Comparison of ENCODE assay signal across 13 cellular contexts in genomic region chr12:106127289-106128126, GRCh38. TPM values are rescaled to one million over a fixed set of nuclear protein-coding genes. Genes with fewer than 3 reads are reported as not detected.
DNase-seq lines count a peak whose midpoint lies in the region; ATAC-seq and TF ChIP-seq lines count a peak whose summit lies in the region.
"Had no signal": no experiment of that assay in that cellular context is flagged by ENCODE, and none has a peak within 500 bp of the region (broad histone marks: within the 10 kb centered on the region; RNA-seq: fewer than 3 reads in every experiment).

No MANE protein-coding gene starts in this region.

- no peak overlapping the region for H4K5ac ChIP-seq in mesendoderm (ENCODE audit: low read length)

- H3K4me1 ChIP-seq in breast epithelium, result no peaks in the 10 kb centered on the region
- H3K4me1 ChIP-seq in mammary epithelial cell (ENCODE audit: insufficient read depth, low read length), result peaks cover 17% of the 10 kb centered on the region
- H3K4me1 ChIP-seq in mesendoderm (ENCODE audit: control insufficient read depth, low read depth, low read length), result peaks cover 30% of the 10 kb centered on the region
- H3K4me1 ChIP-seq in upper lobe of left lung, result peaks cover 0 to 7% (median 4%) of the 10 kb centered on the region in 4 donors

- H3K9me3 ChIP-seq in breast epithelium (no peaks in the 10 kb centered on the region), mammary epithelial cell (replicated peaks; ENCODE audit: insufficient read depth, low read length) (no peaks in the 10 kb centered on the region), upper lobe of left lung (no peaks in the 10 kb centered on the region)
- H3K9me3 ChIP-seq: thyroid gland had no signal

- H3K9ac ChIP-seq in mammary epithelial cell (ENCODE audit: insufficient read depth, low read length), result no peak overlapping the region
- H3K9ac ChIP-seq in mesendoderm (ENCODE audit: low read length), result peak overlapping the region; percentile 10

- CTCF ChIA-PET in mammary epithelial cell (lab: Charles Lee; ENCODE audit: low non-redundant PET), result interaction anchor here (0.6 kb wide), 1 partner anchor 441 kb away, joined by 8 read pairs; no protein-coding TSS in a partner anchor

- no peaks in the 10 kb centered on the region for H4K20me1 ChIP-seq in mammary epithelial cell (ENCODE audit: insufficient read depth, low read length)

- BruUV-seq in mammary epithelial cell (replicated peaks; lab: Mats Ljungman, UMichigan), result no TSS peak

- H3K79me2 ChIP-seq in mammary epithelial cell (ENCODE audit: insufficient read depth, low read length) (peaks cover 88% of the 10 kb centered on the region), mesendoderm (ENCODE audit: control insufficient read depth, insufficient read depth, low read length) (peaks cover 79% of the 10 kb centered on the region)

- in situ Hi-C loops in mammary epithelial cell (cut with MboI; ENCODE audit: low sequenced_read_pairs in 2 of 2), result no loop called here

- H3K27ac ChIP-seq in breast epithelium (peak overlapping the region; percentile 17 to 73), mammary epithelial cell (ENCODE audit: insufficient read depth, low read depth, low read length) (no peak overlapping the region), mesendoderm (ENCODE audit: low read depth, low read length) (no peak overlapping the region), upper lobe of left lung (peak overlapping the region; percentile 28 to 65 (median 30))
- H3K27ac ChIP-seq: cardiac muscle cell had no signal

- peak overlapping the region; percentile 39 for H3K56ac ChIP-seq in mesendoderm (ENCODE audit: low read length)

- peak overlapping the region; percentile 2 for H2BK5ac ChIP-seq in mesendoderm (ENCODE audit: low read length)

- over 99% methylated on average over 11 of the region's 11 CpGs for WGBS in mammary epithelial cell (ENCODE audit: low coverage, missing lambda C conversion rate)
- WGBS in mesendoderm (ENCODE audit: extremely low coverage, insufficient coverage, low lambda C conversion rate), result no CpG with 5 or more reads among the region's 11 CpGs
- 75 to 84% methylated on average over 10 to 11 of the region's 11 CpGs for WGBS in upper lobe of left lung, 2 donors

- intact Hi-C loops in breast epithelium (cut with DNase I; ENCODE audit: low total_unique reads), result no loop called here
- intact Hi-C loops in mammary epithelial cell (cut with micrococcal nuclease), result loop anchor here (2.0 kb wide), 1 partner anchor 15 kb away; no protein-coding TSS in a partner anchor

- H2BK15ac ChIP-seq in mesendoderm (replicated peaks; ENCODE audit: low read depth), result no peak overlapping the region

- H3K27me3 ChIP-seq in breast epithelium (no peaks in the 10 kb centered on the region), mammary epithelial cell (ENCODE audit: insufficient read depth, low read length) (no peaks in the 10 kb centered on the region), mesendoderm (ENCODE audit: insufficient read depth, low read length, poor library complexity) (no peaks in the 10 kb centered on the region), upper lobe of left lung (no peaks in the 10 kb centered on the region)
- H3K27me3 ChIP-seq: cardiac muscle cell, thyroid gland had no signal

- H3K36me3 ChIP-seq in breast epithelium, result no peaks in the 10 kb centered on the region
- no peaks in the 10 kb centered on the region for H3K36me3 ChIP-seq in mammary epithelial cell (ENCODE audit: insufficient read depth, low read length)
- H3K36me3 ChIP-seq in mesendoderm (ENCODE audit: control insufficient read depth, insufficient read depth, low read length), result no peaks in the 10 kb centered on the region
- H3K36me3 ChIP-seq in upper lobe of left lung, result no peaks in the 10 kb centered on the region
- H3K36me3 ChIP-seq: cardiac muscle cell, thyroid gland had no signal

- DNase-seq in breast epithelium (ENCODE audit: low spot score in 2 of 2) (no peak), mammary epithelial cell (no peak), choroid plexus epithelial cell (ENCODE audit: low read depth) (peak; percentile 65), mesendoderm (no peak), upper lobe of left lung (no peak), AG20443 (ENCODE audit: low spot score) (no peak), NCI-H1092 treated with DMSO at 0.1 percent for 48 hours (lab: John Stamatoyannopoulos, UW) (no peak)
- DNase-seq: activated CD4-positive, alpha-beta T cell treated with anti-CD3 and anti-CD28 coated beads, Interleukin-2, amount 10 ng/mL, durations not matched to agents 24 days and 14 days; NCI-H2171; T-helper 17 cell; thyroid gland had no signal

- H3K18ac ChIP-seq in mesendoderm (ENCODE audit: low read length), result peak overlapping the region; percentile 56

- TF ChIP-seq EP300 in upper lobe of left lung (IDR thresholded peaks at IDR 0.05), result no peak

- dilution Hi-C loops in mammary epithelial cell (cut with HindIII; ENCODE audit: low sequenced_read_pairs), result loop anchor here (5.0 kb wide), 1 partner anchor 50 kb away; no protein-coding TSS in a partner anchor

- H3K79me1 ChIP-seq in mesendoderm (ENCODE audit: low read length), result peaks cover 15% of the 10 kb centered on the region

- ATAC-seq in upper lobe of left lung (ENCODE audit: low FRiP score in 2 of 2) (peak in 1 of 2 donors; percentile 26), HG02763 (IDR thresholded peaks at IDR 0.05; ENCODE audit: unreplicated experiment) (no peak)
- ATAC-seq: T-helper 17 cell had no signal

- TF ChIP-seq CTCF in breast epithelium (IDR thresholded peaks at IDR 0.05), result no peak
- TF ChIP-seq CTCF in mammary epithelial cell (conservative IDR thresholded peaks at IDR 0.05 in 1 of 2, IDR thresholded peaks at IDR 0.05 in 1 of 2; ENCODE audit: extremely low read depth in 1 of 2, insufficient read depth in 1 of 2, low read depth in 1 of 2, low read length in 2 of 2), result no peak
- TF ChIP-seq CTCF in choroid plexus epithelial cell (conservative IDR thresholded peaks at IDR 0.05; ENCODE audit: low read depth, low read length), result peak; percentile 34
- TF ChIP-seq CTCF in upper lobe of left lung (IDR thresholded peaks at IDR 0.05), result no peak

- no peak overlapping the region for H2BK120ac ChIP-seq in mesendoderm (ENCODE audit: low read depth, low read length)

- H3K4me3 ChIP-seq in breast epithelium (no peak overlapping the region), mammary epithelial cell (replicated peaks in 1 of 3; ENCODE audit: insufficient read depth in 1 of 3, low read depth in 2 of 3, low read length in 3 of 3) (no peak overlapping the region), choroid plexus epithelial cell (ENCODE audit: low read depth, low read length) (no peak overlapping the region), mesendoderm (ENCODE audit: low read length) (no peak overlapping the region), upper lobe of left lung (no peak overlapping the region)
- H3K4me3 ChIP-seq: cardiac muscle cell, thyroid gland had no signal

- H4K8ac ChIP-seq in mesendoderm (ENCODE audit: low read depth, low read length), result no peak overlapping the region

- TF ChIP-seq POLR2A in breast epithelium (IDR thresholded peaks at IDR 0.05) (no peak), upper lobe of left lung (IDR thresholded peaks at IDR 0.05) (no peak)

- no peak overlapping the region for H3K23ac ChIP-seq in mesendoderm (ENCODE audit: low read length)

- peak overlapping the region; percentile 2 for H2AK5ac ChIP-seq in mesendoderm (ENCODE audit: low read length)

- no peak overlapping the region for H2AFZ ChIP-seq in mammary epithelial cell (ENCODE audit: low read depth, low read length)

- no peak overlapping the region for H3K4me2 ChIP-seq in mammary epithelial cell (ENCODE audit: insufficient read depth, low read depth, low read length)
- no peak overlapping the region for H3K4me2 ChIP-seq in mesendoderm (ENCODE audit: low read length)

- H3K4ac ChIP-seq in mesendoderm (ENCODE audit: low read depth, low read length), result peak overlapping the region; percentile 62

RNA-seq across cellular contexts. Expression of gene NUAK1, which starts 11.2 kb away (rescaled TPM):
- total RNA-seq in breast epithelium (10 to 100 TPM in 2 of 3 donors, 1 to 10 TPM in 1; 6.0 to 20.2 (median 13.1) TPM), mammary epithelial cell (10 to 100 TPM; 12.5 to 39.8 TPM), upper lobe of left lung (10 to 100 TPM in 4 of 6 donors, 1 to 10 TPM in 2; 7.1 to 28.7 (median 10.9) TPM)
- 7.4 TPM for polyA plus RNA-seq in mammary epithelial cell
- polyA minus RNA-seq in mammary epithelial cell, result 21.2 TPM
- 22.4 TPM for polyA plus RNA-seq in mesendoderm (2013, experiment 1 of 2)
- 22.1 TPM for polyA plus RNA-seq in mesendoderm (2013, experiment 2 of 2)
- total RNA-seq: activated CD4-positive, alpha-beta T cell treated with anti-CD3 and anti-CD28 coated beads, Interleukin-2, amount 10 ng/mL, durations not matched to agents 24 days and 14 days had no signal

Comparison
In these comparisons a context has a peak if more than half of its experiments do, and no peak if none do; other contexts are left out.
1. H3K27ac ChIP-seq: peak in breast epithelium (2 of 2) and upper lobe of left lung (4 of 4); none in mammary epithelial cell (single experiment) and mesendoderm (single experiment).